ENCODE assay signal across 1 cellular context in genomic region chr2:121075006-121075545, GRCh38.
TF ChIP-seq lines count a peak whose summit lies in the region.

No MANE protein-coding gene starts in this region.

TF ChIP-seq in K562, 482 proteins besides CTCF, POLR2A, EP300 and RAD21 (continued from another document and continues in another):
- TF ChIP-seq, protein P1, sequence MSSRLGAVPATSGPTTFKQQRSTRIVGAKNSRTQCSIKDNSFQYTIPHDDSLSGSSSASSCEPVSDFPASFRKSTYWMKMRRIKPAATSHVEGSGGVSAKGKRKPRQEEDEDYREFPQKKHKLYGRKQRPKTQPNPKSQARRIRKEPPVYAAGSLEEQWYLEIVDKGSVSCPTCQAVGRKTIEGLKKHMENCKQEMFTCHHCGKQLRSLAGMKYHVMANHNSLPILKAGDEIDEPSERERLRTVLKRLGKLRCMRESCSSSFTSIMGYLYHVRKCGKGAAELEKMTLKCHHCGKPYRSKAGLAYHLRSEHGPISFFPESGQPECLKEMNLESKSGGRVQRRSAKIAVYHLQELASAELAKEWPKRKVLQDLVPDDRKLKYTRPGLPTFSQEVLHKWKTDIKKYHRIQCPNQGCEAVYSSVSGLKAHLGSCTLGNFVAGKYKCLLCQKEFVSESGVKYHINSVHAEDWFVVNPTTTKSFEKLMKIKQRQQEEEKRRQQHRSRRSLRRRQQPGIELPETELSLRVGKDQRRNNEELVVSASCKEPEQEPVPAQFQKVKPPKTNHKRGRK (tag; IDR thresholded peaks at IDR 0.05): no peak
- TF ChIP-seq NR2C2 (CRISPR knock-in tag; IDR thresholded peaks at IDR 0.05) (peak; percentile 16; the same call in 1 of the 2 replicates), NR2C2 (tag; IDR thresholded peaks at IDR 0.05) (no peak; the same call in 1 of the 2 replicates), MBD2 (IDR thresholded peaks at IDR 0.05; ENCODE audit: borderline replicate concordance, low read depth) (peak; percentile 96), GTF2A2 (tag; IDR thresholded peaks at IDR 0.05) (peak; percentile 92), HIVEP1 (CRISPR knock-in tag; IDR thresholded peaks at IDR 0.05) (no peak), ATF3 (IDR thresholded peaks at IDR 0.05) (no peak), ATF3 (CRISPR knock-in tag; conservative IDR thresholded peaks at IDR 0.05) (peak; percentile 80), ZNF76 (CRISPR knock-in tag; IDR thresholded peaks at IDR 0.05; ENCODE audit: borderline replicate concordance) (no peak), NRF1 (conservative IDR thresholded peaks at IDR 0.05 in 1 of 2, IDR thresholded peaks at IDR 0.05 in 1 of 2) (no peak), LCOR (CRISPR knock-in tag; IDR thresholded peaks at IDR 0.05) (peak; percentile 97), KDM2B (CRISPR knock-in tag; IDR thresholded peaks at IDR 0.05) (no peak), PHB2 (IDR thresholded peaks at IDR 0.05; ENCODE audit: low read depth) (no peak), ZNF274 (IDR thresholded peaks at IDR 0.05; ENCODE audit: borderline replicate concordance, low read depth, low read length) (0 out of 2 replicates have a peak, but pooled peaks have one; percentile 35), ZBTB17 (CRISPR knock-in tag; IDR thresholded peaks at IDR 0.05) (peak; percentile 86), NEUROD1 (IDR thresholded peaks at IDR 0.05; ENCODE audit: borderline replicate concordance, low read depth, low read length, partially characterized antibody) (no peak), ZFP91 (CRISPR knock-in tag; IDR thresholded peaks at IDR 0.05) (no peak), ELF1 (tag; IDR thresholded peaks at IDR 0.05) (no peak), SAFB2 (IDR thresholded peaks at IDR 0.05; ENCODE audit: borderline replicate concordance, low read depth, low read length, severe bottlenecking) (no peak), XRCC3 (IDR thresholded peaks at IDR 0.05) (no peak), POLR3A (IDR thresholded peaks at IDR 0.05; ENCODE audit: borderline replicate concordance, extremely low read depth, insufficient read depth, insufficient read length) (no peak), KAT8 (IDR thresholded peaks at IDR 0.05; ENCODE audit: low read depth) (no peak), U2AF2 (optimal IDR thresholded peaks at IDR 0.05; ENCODE audit: low read depth, low read length) (no peak), ZNF586 (CRISPR knock-in tag; conservative IDR thresholded peaks at IDR 0.05) (peak; percentile 94), KDM5B (IDR thresholded peaks at IDR 0.05; ENCODE audit: insufficient replicate concordance, low read depth, low read length) (peak; percentile 99), TBL1XR1 (IDR thresholded peaks at IDR 0.05; ENCODE audit: low read length in 2 of 2) (peak; percentile 85 to 99), PCBP2 (IDR thresholded peaks at IDR 0.05; ENCODE audit: low read depth, low read length, poor library complexity, severe bottlenecking) (no peak), DPF2 (IDR thresholded peaks at IDR 0.05) (peak; percentile 64), ZNF384 (IDR thresholded peaks at IDR 0.05; ENCODE audit: low read depth, low read length) (peak; percentile 74), FOXP4 (CRISPR knock-in tag; IDR thresholded peaks at IDR 0.05; ENCODE audit: borderline replicate concordance) (0 out of 2 replicates have a peak, but pooled peaks have one; percentile 23), BACH1 (tag; IDR thresholded peaks at IDR 0.05) (no peak), KLF16 (IDR thresholded peaks at IDR 0.05) (no peak; the same call in 1 of the 2 replicates), MCM2 (IDR thresholded peaks at IDR 0.05; ENCODE audit: low read depth) (no peak), E2F4 (CRISPR knock-in tag; IDR thresholded peaks at IDR 0.05; ENCODE audit: low read depth) (no peak)
- TF ChIP-seq, protein P2, sequence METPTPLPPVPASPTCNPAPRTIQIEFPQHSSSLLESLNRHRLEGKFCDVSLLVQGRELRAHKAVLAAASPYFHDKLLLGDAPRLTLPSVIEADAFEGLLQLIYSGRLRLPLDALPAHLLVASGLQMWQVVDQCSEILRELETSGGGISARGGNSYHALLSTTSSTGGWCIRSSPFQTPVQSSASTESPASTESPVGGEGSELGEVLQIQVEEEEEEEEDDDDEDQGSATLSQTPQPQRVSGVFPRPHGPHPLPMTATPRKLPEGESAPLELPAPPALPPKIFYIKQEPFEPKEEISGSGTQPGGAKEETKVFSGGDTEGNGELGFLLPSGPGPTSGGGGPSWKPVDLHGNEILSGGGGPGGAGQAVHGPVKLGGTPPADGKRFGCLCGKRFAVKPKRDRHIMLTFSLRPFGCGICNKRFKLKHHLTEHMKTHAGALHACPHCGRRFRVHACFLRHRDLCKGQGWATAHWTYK (CRISPR knock-in tag; IDR thresholded peaks at IDR 0.05): peak; percentile 88
- TF ChIP-seq, protein P3, sequence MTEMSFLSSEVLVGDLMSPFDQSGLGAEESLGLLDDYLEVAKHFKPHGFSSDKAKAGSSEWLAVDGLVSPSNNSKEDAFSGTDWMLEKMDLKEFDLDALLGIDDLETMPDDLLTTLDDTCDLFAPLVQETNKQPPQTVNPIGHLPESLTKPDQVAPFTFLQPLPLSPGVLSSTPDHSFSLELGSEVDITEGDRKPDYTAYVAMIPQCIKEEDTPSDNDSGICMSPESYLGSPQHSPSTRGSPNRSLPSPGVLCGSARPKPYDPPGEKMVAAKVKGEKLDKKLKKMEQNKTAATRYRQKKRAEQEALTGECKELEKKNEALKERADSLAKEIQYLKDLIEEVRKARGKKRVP (CRISPR knock-in tag; IDR thresholded peaks at IDR 0.05): peak; percentile 64; the same call in 1 of the 2 replicates
- TF ChIP-seq, protein P4, sequence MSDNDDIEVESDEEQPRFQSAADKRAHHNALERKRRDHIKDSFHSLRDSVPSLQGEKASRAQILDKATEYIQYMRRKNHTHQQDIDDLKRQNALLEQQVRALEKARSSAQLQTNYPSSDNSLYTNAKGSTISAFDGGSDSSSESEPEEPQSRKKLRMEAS (CRISPR knock-in tag; IDR thresholded peaks at IDR 0.05): peak; percentile 58; the same call in 1 of the 2 replicates
- TF ChIP-seq, protein P5, sequence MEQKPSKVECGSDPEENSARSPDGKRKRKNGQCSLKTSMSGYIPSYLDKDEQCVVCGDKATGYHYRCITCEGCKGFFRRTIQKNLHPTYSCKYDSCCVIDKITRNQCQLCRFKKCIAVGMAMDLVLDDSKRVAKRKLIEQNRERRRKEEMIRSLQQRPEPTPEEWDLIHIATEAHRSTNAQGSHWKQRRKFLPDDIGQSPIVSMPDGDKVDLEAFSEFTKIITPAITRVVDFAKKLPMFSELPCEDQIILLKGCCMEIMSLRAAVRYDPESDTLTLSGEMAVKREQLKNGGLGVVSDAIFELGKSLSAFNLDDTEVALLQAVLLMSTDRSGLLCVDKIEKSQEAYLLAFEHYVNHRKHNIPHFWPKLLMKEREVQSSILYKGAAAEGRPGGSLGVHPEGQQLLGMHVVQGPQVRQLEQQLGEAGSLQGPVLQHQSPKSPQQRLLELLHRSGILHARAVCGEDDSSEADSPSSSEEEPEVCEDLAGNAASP (IDR thresholded peaks at IDR 0.05): no peak
- TF ChIP-seq, protein P6, sequence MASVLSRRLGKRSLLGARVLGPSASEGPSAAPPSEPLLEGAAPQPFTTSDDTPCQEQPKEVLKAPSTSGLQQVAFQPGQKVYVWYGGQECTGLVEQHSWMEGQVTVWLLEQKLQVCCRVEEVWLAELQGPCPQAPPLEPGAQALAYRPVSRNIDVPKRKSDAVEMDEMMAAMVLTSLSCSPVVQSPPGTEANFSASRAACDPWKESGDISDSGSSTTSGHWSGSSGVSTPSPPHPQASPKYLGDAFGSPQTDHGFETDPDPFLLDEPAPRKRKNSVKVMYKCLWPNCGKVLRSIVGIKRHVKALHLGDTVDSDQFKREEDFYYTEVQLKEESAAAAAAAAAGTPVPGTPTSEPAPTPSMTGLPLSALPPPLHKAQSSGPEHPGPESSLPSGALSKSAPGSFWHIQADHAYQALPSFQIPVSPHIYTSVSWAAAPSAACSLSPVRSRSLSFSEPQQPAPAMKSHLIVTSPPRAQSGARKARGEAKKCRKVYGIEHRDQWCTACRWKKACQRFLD (CRISPR knock-in tag; IDR thresholded peaks at IDR 0.05): no peak
- TF ChIP-seq, protein P7, sequence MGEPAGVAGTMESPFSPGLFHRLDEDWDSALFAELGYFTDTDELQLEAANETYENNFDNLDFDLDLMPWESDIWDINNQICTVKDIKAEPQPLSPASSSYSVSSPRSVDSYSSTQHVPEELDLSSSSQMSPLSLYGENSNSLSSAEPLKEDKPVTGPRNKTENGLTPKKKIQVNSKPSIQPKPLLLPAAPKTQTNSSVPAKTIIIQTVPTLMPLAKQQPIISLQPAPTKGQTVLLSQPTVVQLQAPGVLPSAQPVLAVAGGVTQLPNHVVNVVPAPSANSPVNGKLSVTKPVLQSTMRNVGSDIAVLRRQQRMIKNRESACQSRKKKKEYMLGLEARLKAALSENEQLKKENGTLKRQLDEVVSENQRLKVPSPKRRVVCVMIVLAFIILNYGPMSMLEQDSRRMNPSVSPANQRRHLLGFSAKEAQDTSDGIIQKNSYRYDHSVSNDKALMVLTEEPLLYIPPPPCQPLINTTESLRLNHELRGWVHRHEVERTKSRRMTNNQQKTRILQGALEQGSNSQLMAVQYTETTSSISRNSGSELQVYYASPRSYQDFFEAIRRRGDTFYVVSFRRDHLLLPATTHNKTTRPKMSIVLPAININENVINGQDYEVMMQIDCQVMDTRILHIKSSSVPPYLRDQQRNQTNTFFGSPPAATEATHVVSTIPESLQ (CRISPR knock-in tag; IDR thresholded peaks at IDR 0.05): no peak; the same call in 1 of the 2 replicates
